8 cellular contexts compared by ENCODE assay signal in the genomic region with DNA sequence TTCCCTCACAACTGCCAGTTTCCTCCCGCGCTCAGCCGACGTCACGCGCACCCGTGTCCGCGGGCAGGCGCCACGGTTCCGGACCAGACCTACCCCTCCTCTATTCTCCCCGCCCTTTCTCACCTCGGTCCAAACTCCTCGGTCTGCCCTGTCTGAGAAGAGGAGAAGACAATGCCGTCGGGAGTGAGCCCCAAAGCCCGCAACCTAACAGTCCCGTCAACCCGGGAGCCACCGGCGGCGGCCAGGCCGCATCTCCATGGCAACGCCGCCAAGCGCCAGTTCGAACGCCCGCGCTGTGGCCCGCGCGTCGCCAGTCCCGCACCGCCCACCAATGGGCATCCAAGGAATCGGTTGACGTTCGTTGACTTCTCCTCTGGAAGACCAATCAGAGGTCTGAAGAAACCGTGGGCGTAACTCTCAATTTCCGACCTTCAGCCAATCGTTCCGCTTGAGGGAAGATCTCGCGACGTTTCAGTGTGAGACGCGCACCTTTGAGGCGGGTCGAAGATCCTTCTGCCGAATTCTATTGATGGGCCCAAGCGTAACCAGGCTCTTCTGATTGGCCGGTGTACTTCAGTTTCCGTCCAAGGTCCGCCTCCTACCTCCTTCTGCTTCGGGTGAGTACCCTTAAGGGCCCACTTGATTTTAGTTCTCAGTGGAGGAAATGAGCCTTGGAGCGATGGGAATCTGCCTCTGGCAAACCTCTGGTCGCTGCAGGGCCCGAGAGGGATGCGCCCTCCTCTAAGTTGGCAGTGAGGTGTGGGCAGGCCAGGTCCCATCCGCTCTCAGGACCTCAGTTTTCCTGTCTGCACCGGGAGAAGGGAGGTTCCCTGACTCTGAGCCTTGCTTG. TPM values are rescaled to one million over a fixed set of nuclear protein-coding genes. Genes with fewer than 3 reads are reported as not detected.
DNase-seq lines count a peak whose midpoint lies in the region; FAIRE-seq and TF ChIP-seq lines count a peak whose summit lies in the region.

A gene with protein sequence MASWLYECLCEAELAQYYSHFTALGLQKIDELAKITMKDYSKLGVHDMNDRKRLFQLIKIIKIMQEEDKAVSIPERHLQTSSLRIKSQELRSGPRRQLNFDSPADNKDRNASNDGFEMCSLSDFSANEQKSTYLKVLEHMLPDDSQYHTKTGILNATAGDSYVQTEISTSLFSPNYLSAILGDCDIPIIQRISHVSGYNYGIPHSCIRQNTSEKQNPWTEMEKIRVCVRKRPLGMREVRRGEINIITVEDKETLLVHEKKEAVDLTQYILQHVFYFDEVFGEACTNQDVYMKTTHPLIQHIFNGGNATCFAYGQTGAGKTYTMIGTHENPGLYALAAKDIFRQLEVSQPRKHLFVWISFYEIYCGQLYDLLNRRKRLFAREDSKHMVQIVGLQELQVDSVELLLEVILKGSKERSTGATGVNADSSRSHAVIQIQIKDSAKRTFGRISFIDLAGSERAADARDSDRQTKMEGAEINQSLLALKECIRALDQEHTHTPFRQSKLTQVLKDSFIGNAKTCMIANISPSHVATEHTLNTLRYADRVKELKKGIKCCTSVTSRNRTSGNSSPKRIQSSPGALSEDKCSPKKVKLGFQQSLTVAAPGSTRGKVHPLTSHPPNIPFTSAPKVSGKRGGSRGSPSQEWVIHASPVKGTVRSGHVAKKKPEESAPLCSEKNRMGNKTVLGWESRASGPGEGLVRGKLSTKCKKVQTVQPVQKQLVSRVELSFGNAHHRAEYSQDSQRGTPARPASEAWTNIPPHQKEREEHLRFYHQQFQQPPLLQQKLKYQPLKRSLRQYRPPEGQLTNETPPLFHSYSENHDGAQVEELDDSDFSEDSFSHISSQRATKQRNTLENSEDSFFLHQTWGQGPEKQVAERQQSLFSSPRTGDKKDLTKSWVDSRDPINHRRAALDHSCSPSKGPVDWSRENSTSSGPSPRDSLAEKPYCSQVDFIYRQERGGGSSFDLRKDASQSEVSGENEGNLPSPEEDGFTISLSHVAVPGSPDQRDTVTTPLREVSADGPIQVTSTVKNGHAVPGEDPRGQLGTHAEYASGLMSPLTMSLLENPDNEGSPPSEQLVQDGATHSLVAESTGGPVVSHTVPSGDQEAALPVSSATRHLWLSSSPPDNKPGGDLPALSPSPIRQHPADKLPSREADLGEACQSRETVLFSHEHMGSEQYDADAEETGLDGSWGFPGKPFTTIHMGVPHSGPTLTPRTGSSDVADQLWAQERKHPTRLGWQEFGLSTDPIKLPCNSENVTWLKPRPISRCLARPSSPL (N-terminal part only) (minus strand): TSS at position 286 of the 850 bp plus-strand sequence. CDS start 17,922 bp downstream, outside the sequence.
A gene (plus strand): TSS at position 587 of the 850 bp plus-strand sequence. CDS start 9,471 bp downstream, outside the sequence.

- peaks cover 2% of the 10 kb centered on the region for H3K36me3 Mint-ChIP-seq in activated naive CD4-positive, alpha-beta T cell treated with anti-CD3 and anti-CD28 coated beads for 36 hours (ENCODE audit: low read depth)

- peak within 1 kb of the TSS; percentile 93 for H3K4me3 ChIP-seq in HFF-Myc (replicated peaks; ENCODE audit: low read depth, low read length)
- H3K4me3 ChIP-seq in SJSA1: peak within 1 kb of the TSS; percentile 54
- peak within 1 kb of the TSS; percentile 94 for H3K4me3 ChIP-seq in neuron (ENCODE audit: low read length)

- CTCF ChIA-PET in activated naive CD4-positive, alpha-beta T cell treated with anti-CD3 and anti-CD28 coated beads for 36 hours (lab: Charles Lee): no interaction called here

- peak within 1 kb of the TSS; percentile 94 for H3K27ac Mint-ChIP-seq in activated naive CD4-positive, alpha-beta T cell treated with anti-CD3 and anti-CD28 coated beads for 36 hours

- no peaks in the 10 kb centered on the region for H3K27me3 Mint-ChIP-seq in activated naive CD4-positive, alpha-beta T cell treated with anti-CD3 and anti-CD28 coated beads for 36 hours (ENCODE audit: low read depth)

- intact Hi-C loops in activated naive CD4-positive, alpha-beta T cell treated with anti-CD3 and anti-CD28 coated beads for 36 hours (cut with micrococcal nuclease): loop anchor here (1.0 to 10.0 kb wide), 12 partner anchors 48 to 1065 kb away; a partner anchor contains a TSS

- H3K4me3 Mint-ChIP-seq in activated naive CD4-positive, alpha-beta T cell treated with anti-CD3 and anti-CD28 coated beads for 36 hours: peak within 1 kb of the TSS; percentile 88

- no peaks in the 10 kb centered on the region for H3K9me3 Mint-ChIP-seq in activated naive CD4-positive, alpha-beta T cell treated with anti-CD3 and anti-CD28 coated beads for 36 hours

- peak within 1 kb of the TSS; percentile 99 for H2AFZ ChIP-seq in neuron (ENCODE audit: low read depth, low read length)

- no peaks in the 10 kb centered on the region; the same call in 1 of the 2 replicates for H3K36me3 ChIP-seq in SJSA1
- H3K36me3 ChIP-seq in neuron (ENCODE audit: insufficient read depth, low read length): no peaks in the 10 kb centered on the region

- FAIRE-seq in frontal cortex (lab: Jason Lieb, UNC): peak; percentile 99

- H3K27me3 ChIP-seq in SJSA1 (replicated peaks) (no peaks in the 10 kb centered on the region), neuron (ENCODE audit: insufficient read depth, low read length) (no peaks in the 10 kb centered on the region)

- peaks cover 42% of the 10 kb centered on the region for H3K4me1 Mint-ChIP-seq in activated naive CD4-positive, alpha-beta T cell treated with anti-CD3 and anti-CD28 coated beads for 36 hours (ENCODE audit: low read depth)

- DNase-seq in GM04503 (ENCODE audit: low read depth): peak; percentile 99
- DNase-seq in HFF-Myc (ENCODE audit: extremely low read depth, low read depth): peak; percentile 100
- peak; percentile 100 for DNase-seq in MV-4-11 (lab: John Stamatoyannopoulos, UW)
- DNase-seq in SJSA1 (ENCODE audit: low read depth in 1 of 2, low spot score in 2 of 2): peak; percentile 90 to 94
- DNase-seq in activated naive CD4-positive, alpha-beta T cell treated with anti-CD3 and anti-CD28 coated beads for 36 hours: peak; percentile 98
- peak; percentile 86 to 87 for DNase-seq in frontal cortex (ENCODE audit: low spot score in 2 of 2)
- DNase-seq in stromal cell of bone marrow (ENCODE audit: low read depth): peak; percentile 100

- peaks cover 9% of the 10 kb centered on the region for H3K4me1 ChIP-seq in SJSA1 (replicated peaks)
- H3K4me1 ChIP-seq in neuron (ENCODE audit: insufficient read depth, low read length): peaks cover 39% of the 10 kb centered on the region

- no peaks in the 10 kb centered on the region for H3K9me3 ChIP-seq in SJSA1 (replicated peaks)
- H3K9me3 ChIP-seq in neuron (ENCODE audit: low read length): no peaks in the 10 kb centered on the region

- peak within 1 kb of the TSS; percentile 90 for H3K27ac ChIP-seq in SJSA1

- no peak for TF ChIP-seq CTCF in HFF-Myc (IDR thresholded peaks at IDR 0.05; ENCODE audit: low read depth, low read length, missing control alignments)

RNA-seq across cellular contexts. Expression of the first gene that starts in this region (rescaled TPM):
- 2.1 and 4.1 TPM in 2 replicates for total RNA-seq in SJSA1 (2014; rRNA removed; shearing (Covaris generic))
- 1 to 10 TPM; 4.2 to 4.5 TPM for total RNA-seq in activated naive CD4-positive, alpha-beta T cell treated with anti-CD3 and anti-CD28 coated beads for 36 hours
- total RNA-seq in frontal cortex: 1.2 TPM

RNA-seq across cellular contexts. Expression of the second gene that starts in this region (rescaled TPM):
- total RNA-seq in SJSA1 (2014; rRNA removed; shearing (Covaris generic)): 9.7 and 27.0 TPM in 2 replicates
- total RNA-seq in activated naive CD4-positive, alpha-beta T cell treated with anti-CD3 and anti-CD28 coated beads for 36 hours: 10 to 100 TPM; 39.2 to 42.9 TPM
- 15.5 TPM for total RNA-seq in frontal cortex

Comparison
In these comparisons a context has a peak if more than half of its experiments do, and no peak if none do; other contexts are left out.
1. Peak in every context shown above with its lines: DNase-seq, H3K4me3 ChIP-seq and H3K27ac ChIP-seq.